9 cellular contexts compared by ENCODE assay signal in genomic region chr18:8450013-8450412, GRCh38.
DNase-seq lines count a peak whose midpoint lies in the region; ATAC-seq and TF ChIP-seq lines count a peak whose summit lies in the region.
"Had no signal": no experiment of that assay in that cellular context is flagged by ENCODE, and none has a peak within 500 bp of the region (broad histone marks: within the 10 kb centered on the region; RNA-seq: fewer than 3 reads in every experiment).

No MANE protein-coding gene starts in this region.

- H3K27ac ChIP-seq in C4-2B (no peak overlapping the region), WERI-Rb-1 (no peak overlapping the region), liver (ENCODE audit: low read depth in 1 of 2, low read length in 2 of 2) (no peak overlapping the region)

- DNase-seq in HEK293T (ENCODE audit: extremely low spot score) = peak; percentile 47
- DNase-seq in WERI-Rb-1 = peak; percentile 20
- no peak for DNase-seq in NCI-H1092 treated with DMSO at 0.1 percent for 48 hours (lab: John Stamatoyannopoulos, UW)
- no peak for DNase-seq in T-helper 2 cell
- DNase-seq in T-cell = no peak
- no peak for DNase-seq in naive thymus-derived CD8-positive, alpha-beta T cell
- DNase-seq: natural killer cell had no signal

- CTCF ChIA-PET in HEK293T (lab: Yijun Ruan, JAX) = no interaction called here
- CTCF ChIA-PET in T-cell (lab: Charles Lee) = no interaction called here

- H3K4me3 ChIP-seq in WERI-Rb-1 (ENCODE audit: low read depth, low read length) (no peak overlapping the region), liver (ENCODE audit: low read depth in 1 of 3, low read length in 3 of 3) (no peak overlapping the region)

- POLR2A ChIA-PET in HEK293T (lab: Yijun Ruan, JAX) = no interaction called here
- POLR2A ChIA-PET in T-cell (lab: Charles Lee) = no interaction called here
- POLR2A ChIA-PET in naive thymus-derived CD8-positive, alpha-beta T cell (lab: Charles Lee) = no interaction called here

- peak in 1 of 2 donors; percentile 47 for TF ChIP-seq RAD21 in liver (IDR thresholded peaks at IDR 0.05)

- no peaks in the 10 kb centered on the region for H3K9me3 Mint-ChIP-seq in T-cell
- H3K9me3 Mint-ChIP-seq in naive thymus-derived CD8-positive, alpha-beta T cell = peaks cover 0 to 4% (median 0%) of the 10 kb centered on the region in 9 donors

- H3K27ac Mint-ChIP-seq in T-cell = no peak overlapping the region
- H3K27ac Mint-ChIP-seq in naive thymus-derived CD8-positive, alpha-beta T cell = no peak overlapping the region
- H3K27ac Mint-ChIP-seq: natural killer cell had no signal

- H3K9me3 ChIP-seq in WERI-Rb-1 (ENCODE audit: severe bottlenecking) (no peaks in the 10 kb centered on the region), liver (ENCODE audit: control insufficient read depth in 4 of 4, low read length in 3 of 4) (no peaks in the 10 kb centered on the region)

- H3K36me3 Mint-ChIP-seq in T-cell = no peaks in the 10 kb centered on the region
- H3K36me3 Mint-ChIP-seq in naive thymus-derived CD8-positive, alpha-beta T cell = no peaks in the 10 kb centered on the region
- H3K36me3 Mint-ChIP-seq: natural killer cell had no signal

- no peak overlapping the region for H3K4me3 Mint-ChIP-seq in T-cell
- no peak overlapping the region for H3K4me3 Mint-ChIP-seq in naive thymus-derived CD8-positive, alpha-beta T cell
- H3K4me3 Mint-ChIP-seq: natural killer cell had no signal

- H3K27me3 ChIP-seq in WERI-Rb-1 (ENCODE audit: insufficient read depth, low read depth, severe bottlenecking) = no peaks in the 10 kb centered on the region
- no peaks in the 10 kb centered on the region for H3K27me3 ChIP-seq in liver (ENCODE audit: control insufficient read depth in 4 of 4, insufficient read depth in 4 of 4, low read length in 3 of 4)

- no peak for ATAC-seq in T-cell (replicated peaks in 1 of 4)
- ATAC-seq in naive thymus-derived CD8-positive, alpha-beta T cell = no peak
- ATAC-seq: natural killer cell had no signal

- H3K27me3 Mint-ChIP-seq in T-cell = peaks cover 4% of the 10 kb centered on the region in 2 donors
- peaks cover 3 to 24% (median 6%) of the 10 kb centered on the region in 5 donors for H3K27me3 Mint-ChIP-seq in naive thymus-derived CD8-positive, alpha-beta T cell

- TF ChIP-seq CTCF in C4-2B (conservative IDR thresholded peaks at IDR 0.05) (peak; percentile 81), WERI-Rb-1 (IDR thresholded peaks at IDR 0.05; ENCODE audit: low read depth, low read length) (peak; percentile 75), liver (IDR thresholded peaks at IDR 0.05; ENCODE audit: low read depth, low read length, missing input control) (peak; percentile 15)

- H3K9ac ChIP-seq in liver (ENCODE audit: low read depth in 1 of 2, low read length in 2 of 2) = no peak overlapping the region

- H3K4me1 ChIP-seq in liver (ENCODE audit: control insufficient read depth in 4 of 4, insufficient read depth in 4 of 4, low read length in 3 of 4) = no peaks in the 10 kb centered on the region

- H3K4me1 Mint-ChIP-seq in T-cell = no peaks in the 10 kb centered on the region
- no peaks in the 10 kb centered on the region for H3K4me1 Mint-ChIP-seq in naive thymus-derived CD8-positive, alpha-beta T cell
- H3K4me1 Mint-ChIP-seq: natural killer cell had no signal

- H3K36me3 ChIP-seq in WERI-Rb-1 = no peaks in the 10 kb centered on the region
- H3K36me3 ChIP-seq in liver (ENCODE audit: control insufficient read depth in 4 of 4, insufficient read depth in 3 of 4, low read depth in 1 of 4, low read length in 3 of 4) = no peaks in the 10 kb centered on the region

- WGBS in liver = 55% methylated on average over 5 of the region's 5 CpGs

TF ChIP-seq in HEK293T, 16 proteins besides CTCF, POLR2A, EP300 and RAD21:
- no peak for TF ChIP-seq ZNF384 (IDR thresholded peaks at IDR 0.05)
- no peak for TF ChIP-seq SP1 (IDR thresholded peaks at IDR 0.05)
- TF ChIP-seq FOXA1 (IDR thresholded peaks at IDR 0.05) = no peak
- TF ChIP-seq BHLHE40 (IDR thresholded peaks at IDR 0.05; ENCODE audit: borderline replicate concordance) = no peak
- no peak for TF ChIP-seq SUZ12 (IDR thresholded peaks at IDR 0.05)
- no peak for TF ChIP-seq L3MBTL2 (conservative IDR thresholded peaks at IDR 0.05)

TF ChIP-seq in liver, 16 proteins besides CTCF, POLR2A, EP300 and RAD21:
- TF ChIP-seq YY1 (IDR thresholded peaks at IDR 0.05) (no peak), NR2F2 (IDR thresholded peaks at IDR 0.05) (peak; percentile 43)

Comparison
In these comparisons a context has a peak if more than half of its experiments do, and no peak if none do; other contexts are left out.
1. CTCF ChIP-seq: peak in every context shown above with its lines; median percentile 81 in C4-2B; 75 in WERI-Rb-1; 15 in liver.
2. DNase-seq: peak in HEK293T (single experiment) and WERI-Rb-1 (single experiment); none in NCI-H1092 treated with DMSO at 0.1 percent for 48 hours (single experiment), T-helper 2 cell (0 of 5), T-cell (0 of 34) and naive thymus-derived CD8-positive, alpha-beta T cell (0 of 10).